ENCODE assay signal across 1 cellular context in genomic region chr12:52433501-52434095, GRCh38.
TF ChIP-seq lines count a peak whose summit lies in the region.

No MANE protein-coding gene starts in this region.

TF ChIP-seq in H1, 55 proteins besides CTCF, POLR2A, EP300 and RAD21:
- TF ChIP-seq CBX5 (IDR thresholded peaks at IDR 0.05; ENCODE audit: low read depth, low read length) (no peak), TAF1 (IDR thresholded peaks at IDR 0.05; ENCODE audit: low read depth, low read length) (no peak), EZH2 (IDR thresholded peaks at IDR 0.05; ENCODE audit: low read depth, low read length, severe bottlenecking) (no peak), JUN (IDR thresholded peaks at IDR 0.05; ENCODE audit: low read depth, low read length) (no peak), SIN3A (conservative IDR thresholded peaks at IDR 0.05 in 1 of 2, IDR thresholded peaks at IDR 0.05 in 1 of 2; ENCODE audit: low read depth in 1 of 2, low read length in 2 of 2) (no peak), MAX (IDR thresholded peaks at IDR 0.05) (no peak), ATF3 (IDR thresholded peaks at IDR 0.05; ENCODE audit: insufficient read depth, low read depth, low read length) (no peak), BACH1 (IDR thresholded peaks at IDR 0.05; ENCODE audit: low read length) (no peak), RFX5 (IDR thresholded peaks at IDR 0.05; ENCODE audit: borderline replicate concordance, low read depth, low read length) (no peak), POU5F1 (IDR thresholded peaks at IDR 0.05; ENCODE audit: low read depth, low read length) (no peak), CTBP2 (IDR thresholded peaks at IDR 0.05; ENCODE audit: borderline replicate concordance, insufficient read depth, insufficient read length, low read length) (no peak)
